Comparison of ENCODE assay signal across 16 cellular contexts in the genomic region with DNA sequence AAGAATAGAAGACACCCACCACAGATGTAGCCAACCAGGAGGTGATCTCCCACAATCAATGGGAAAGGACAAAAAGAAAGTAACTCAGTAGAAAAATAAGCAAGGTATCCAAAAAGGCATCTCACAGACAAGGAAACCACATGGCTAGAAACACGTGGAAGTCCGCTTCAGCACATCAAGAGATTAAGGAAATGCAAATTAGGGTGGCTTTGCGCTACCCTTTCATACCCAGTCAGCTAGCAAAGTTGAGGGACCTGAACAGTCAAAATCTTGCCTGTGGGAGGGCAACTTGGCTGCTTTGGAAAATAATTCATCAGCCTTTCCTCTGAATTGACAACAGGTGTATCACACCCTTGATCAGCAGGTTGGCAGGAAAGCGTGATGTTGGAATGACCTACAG. TPM values are rescaled to one million over a fixed set of nuclear protein-coding genes. Genes with fewer than 3 reads are reported as not detected.
DNase-seq lines count a peak whose midpoint lies in the region; ATAC-seq and TF ChIP-seq lines count a peak whose summit lies in the region.
"Had no signal": no experiment of that assay in that cellular context is flagged by ENCODE, and none has a peak within 500 bp of the region (broad histone marks: within the 10 kb centered on the region; RNA-seq: fewer than 3 reads in every experiment).

No MANE protein-coding gene starts in this region.

- H3K27ac Mint-ChIP-seq in CD4-positive, alpha-beta memory T cell = peak overlapping the region in 6 of 7 donors; percentile 16 to 87 (median 61)
- H3K27ac Mint-ChIP-seq in activated CD8-positive, alpha-beta T cell treated with anti-CD3 and anti-CD28 coated beads for 36 hours = peak overlapping the region; percentile 78
- H3K27ac Mint-ChIP-seq in memory B cell = peak overlapping the region; percentile 16

- POLR2A ChIA-PET in CD4-positive, alpha-beta memory T cell (lab: Charles Lee; ENCODE audit: partially characterized antibody) = no interaction called here
- POLR2A ChIA-PET in activated CD8-positive, alpha-beta T cell treated with anti-CD3 and anti-CD28 coated beads for 36 hours (lab: Charles Lee) = interaction anchor here (0.6 to 2.1 kb wide), 3 partner anchors 11 to 36 kb away, joined by 3 to 11 read pairs (median 3); partner anchors contain the start of genes TCF3 and UQCR11

- peaks cover 0 to 2% (median 0%) of the 10 kb centered on the region in 8 donors for H3K9me3 Mint-ChIP-seq in CD4-positive, alpha-beta memory T cell
- H3K9me3 Mint-ChIP-seq in activated CD8-positive, alpha-beta T cell treated with anti-CD3 and anti-CD28 coated beads for 36 hours = no peaks in the 10 kb centered on the region
- H3K9me3 Mint-ChIP-seq in memory B cell = no peaks in the 10 kb centered on the region

- no peaks in the 10 kb centered on the region for H3K27me3 ChIP-seq in CD4-positive, alpha-beta memory T cell (ENCODE audit: insufficient read depth, low read length)
- H3K27me3 ChIP-seq: esophagus squamous epithelium had no signal

- peak; percentile 71 for ATAC-seq in activated CD8-positive, alpha-beta T cell treated with anti-CD3 and anti-CD28 coated beads for 36 hours
- ATAC-seq in memory B cell (ENCODE audit: low read depth) = peak; percentile 84
- ATAC-seq: mucosa of descending colon had no signal

- intact Hi-C loops in CD4-positive, alpha-beta memory T cell (cut with micrococcal nuclease) = no loop called here
- intact Hi-C loops in activated CD8-positive, alpha-beta T cell treated with anti-CD3 and anti-CD28 coated beads for 36 hours (cut with micrococcal nuclease) = no loop called here

- DNase-seq in activated CD4-positive, alpha-beta T cell treated with anti-CD3 and anti-CD28 coated beads for 48 hours = peak; percentile 43
- DNase-seq in activated CD4-positive, alpha-beta T cell treated with anti-CD3 and anti-CD28 coated beads, Interleukin-2, amount 50 U/mL, for 1 hour = no peak
- peak in 1 of 5 donors; percentile 9 for DNase-seq in CD4-positive, alpha-beta memory T cell
- peak; percentile 51 for DNase-seq in activated CD8-positive, alpha-beta T cell treated with anti-CD3 and anti-CD28 coated beads for 36 hours
- DNase-seq in memory B cell (ENCODE audit: low spot score in 2 of 2) (no peak), nucleus accumbens (lab: John Stamatoyannopoulos, UW) (no peak), ecto neural progenitor cell (ENCODE audit: low spot score) (no peak), NCI-H1417 treated with DMSO at 0.1 percent for 48 hours (lab: John Stamatoyannopoulos, UW) (no peak)
- DNase-seq: COR-L47, dermis blood vessel endothelial cell, esophagus squamous epithelium, hippocampal formation, mucosa of descending colon, NCI-H1436 had no signal

- H3K27ac ChIP-seq in CD4-positive, alpha-beta memory T cell (ENCODE audit: low read depth, low read length) = no peak overlapping the region
- H3K27ac ChIP-seq: A549, esophagus squamous epithelium, thoracic aorta had no signal

- no peaks in the 10 kb centered on the region for H3K27me3 Mint-ChIP-seq in CD4-positive, alpha-beta memory T cell
- H3K27me3 Mint-ChIP-seq in activated CD8-positive, alpha-beta T cell treated with anti-CD3 and anti-CD28 coated beads for 36 hours = no peaks in the 10 kb centered on the region
- no peaks in the 10 kb centered on the region for H3K27me3 Mint-ChIP-seq in memory B cell

- no peak overlapping the region for H3K4me3 Mint-ChIP-seq in CD4-positive, alpha-beta memory T cell
- no peak overlapping the region for H3K4me3 Mint-ChIP-seq in activated CD8-positive, alpha-beta T cell treated with anti-CD3 and anti-CD28 coated beads for 36 hours
- peak overlapping the region; percentile 28 for H3K4me3 Mint-ChIP-seq in memory B cell

- H3K36me3 ChIP-seq in CD4-positive, alpha-beta memory T cell (ENCODE audit: insufficient read depth, low read length) = peaks cover 23% of the 10 kb centered on the region

- CTCF ChIA-PET in CD4-positive, alpha-beta memory T cell (lab: Charles Lee; ENCODE audit: partially characterized antibody) = interaction anchor here (1.0 to 1.6 kb wide), 3 partner anchors 12 to 56 kb away, joined by 3 to 5 read pairs (median 3); partner anchors contain the start of gene UQCR11
- CTCF ChIA-PET in activated CD8-positive, alpha-beta T cell treated with anti-CD3 and anti-CD28 coated beads for 36 hours (lab: Charles Lee) = interaction anchor here (1.2 to 1.7 kb wide), 2 partner anchors 56 to 71 kb away, joined by 4 to 11 read pairs; no protein-coding TSS in a partner anchor

- TF ChIP-seq CTCF in activated CD8-positive, alpha-beta T cell treated with anti-CD3 and anti-CD28 coated beads for 36 hours (IDR thresholded peaks at IDR 0.05) = no peak

- H3K36me3 Mint-ChIP-seq in CD4-positive, alpha-beta memory T cell = peaks cover 19 to 29% of the 10 kb centered on the region in 2 donors
- peaks cover 37% of the 10 kb centered on the region for H3K36me3 Mint-ChIP-seq in activated CD8-positive, alpha-beta T cell treated with anti-CD3 and anti-CD28 coated beads for 36 hours (ENCODE audit: low read depth)
- peaks cover 27% of the 10 kb centered on the region for H3K36me3 Mint-ChIP-seq in memory B cell

- no peak overlapping the region for H3K4me3 ChIP-seq in CD4-positive, alpha-beta memory T cell (ENCODE audit: low read length in 2 of 2)
- H3K4me3 ChIP-seq: A549, esophagus squamous epithelium, mucosa of descending colon, thoracic aorta had no signal

- peaks cover 12% of the 10 kb centered on the region for H3K4me1 ChIP-seq in CD4-positive, alpha-beta memory T cell (ENCODE audit: insufficient read depth, low read length)
- H3K4me1 ChIP-seq: A549, esophagus squamous epithelium had no signal

- H3K9me3 ChIP-seq in CD4-positive, alpha-beta memory T cell (ENCODE audit: control insufficient read depth in 1 of 2, low read length in 2 of 2) = no peaks in the 10 kb centered on the region
- H3K9me3 ChIP-seq: A549, esophagus squamous epithelium, mucosa of descending colon, thoracic aorta had no signal

- H3K4me1 Mint-ChIP-seq in CD4-positive, alpha-beta memory T cell = peaks cover 3 to 32% (median 11%) of the 10 kb centered on the region in 4 donors
- H3K4me1 Mint-ChIP-seq in activated CD8-positive, alpha-beta T cell treated with anti-CD3 and anti-CD28 coated beads for 36 hours (ENCODE audit: low read depth) = peaks cover 24% of the 10 kb centered on the region
- peaks cover 23% of the 10 kb centered on the region for H3K4me1 Mint-ChIP-seq in memory B cell

RNA-seq across cellular contexts. Expression of gene UQCR11, which starts 11.6 kb away (rescaled TPM):
- total RNA-seq in CD4-positive, alpha-beta memory T cell = 100 to 1,000 TPM; 157 to 158 TPM
- 100 to 1,000 TPM; 623 to 668 TPM for polyA plus RNA-seq in CD4-positive, alpha-beta memory T cell
- total RNA-seq in activated CD8-positive, alpha-beta T cell treated with anti-CD3 and anti-CD28 coated beads for 36 hours = 100 to 1,000 TPM; 231 TPM

RNA-seq across cellular contexts. Expression of gene MBD3, which starts 24.2 kb away (rescaled TPM):
- 10 to 100 TPM; 56.9 to 62.8 TPM for total RNA-seq in CD4-positive, alpha-beta memory T cell
- 10 to 100 TPM in 1 of 2 donors, 1 to 10 TPM in 1; 3.9 to 12.2 TPM for polyA plus RNA-seq in CD4-positive, alpha-beta memory T cell
- total RNA-seq in activated CD8-positive, alpha-beta T cell treated with anti-CD3 and anti-CD28 coated beads for 36 hours = 10 to 100 TPM; 87.8 to 92.5 TPM

RNA-seq across cellular contexts. Expression of gene TCF3, which starts 35.5 kb away (rescaled TPM):
- 10 to 100 TPM; 72.0 to 75.7 TPM for total RNA-seq in CD4-positive, alpha-beta memory T cell
- polyA plus RNA-seq in CD4-positive, alpha-beta memory T cell = 10 to 100 TPM in 1 of 2 donors, 1 to 10 TPM in 1; 1.8 to 13.3 TPM
- 100 to 1,000 TPM; 124 to 126 TPM for total RNA-seq in activated CD8-positive, alpha-beta T cell treated with anti-CD3 and anti-CD28 coated beads for 36 hours

RNA-seq across cellular contexts. Expression of gene MEX3D, which starts 48.8 kb away (rescaled TPM):
- 1 to 10 TPM; 4.5 to 4.9 TPM for total RNA-seq in CD4-positive, alpha-beta memory T cell
- under 1 TPM in 1 of 2 donors, not detected in 1; 0.16 TPM for polyA plus RNA-seq in CD4-positive, alpha-beta memory T cell
- total RNA-seq in activated CD8-positive, alpha-beta T cell treated with anti-CD3 and anti-CD28 coated beads for 36 hours = 1 to 10 TPM; 5.0 to 5.5 TPM

Comparison
In these comparisons a context has a peak if more than half of its experiments do, and no peak if none do; other contexts are left out.
1. DNase-seq: peak in activated CD4-positive, alpha-beta T cell treated with anti-CD3 and anti-CD28 coated beads for 48 hours (single experiment) and activated CD8-positive, alpha-beta T cell treated with anti-CD3 and anti-CD28 coated beads for 36 hours (single experiment); none in activated CD4-positive, alpha-beta T cell treated with anti-CD3 and anti-CD28 coated beads, Interleukin-2, amount 50 U/mL, for 1 hour (single experiment), memory B cell (0 of 2), nucleus accumbens (0 of 56), ecto neural progenitor cell (single experiment) and NCI-H1417 treated with DMSO at 0.1 percent for 48 hours (single experiment).
2. H3K27ac Mint-ChIP-seq: peak in every context shown above with its lines; median percentile 78 in activated CD8-positive, alpha-beta T cell treated with anti-CD3 and anti-CD28 coated beads for 36 hours; 61 in CD4-positive, alpha-beta memory T cell; 16 in memory B cell.